ENCODE assay signal across 20 cellular contexts in genomic region chr7:102216573-102217314, GRCh38.
DNase-seq lines count a peak whose midpoint lies in the region; ATAC-seq, FAIRE-seq and TF ChIP-seq lines count a peak whose summit lies in the region.
"Had no signal": no experiment of that assay in that cellular context is flagged by ENCODE, and none has a peak within 500 bp of the region (broad histone marks: within the 10 kb centered on the region; RNA-seq: fewer than 3 reads in every experiment).

No MANE protein-coding gene starts in this region.

- no peak overlapping the region for H3K4me3 Mint-ChIP-seq in nephron
- H3K4me3 Mint-ChIP-seq in CD4-positive, alpha-beta memory T cell: no peak overlapping the region
- H3K4me3 Mint-ChIP-seq: CD14-positive monocyte had no signal

- H4K20me1 ChIP-seq in HepG2 (ENCODE audit: insufficient read depth, low read length): no peaks in the 10 kb centered on the region

- intact Hi-C loops in HepG2 (cut with micrococcal nuclease; ENCODE audit: unreplicated experiment) (no loop called here), right lobe of liver (cut with DNase I) (no loop called here)
- intact Hi-C loops in CD4-positive, alpha-beta memory T cell (cut with micrococcal nuclease): no loop called here

- FAIRE-seq in HepG2 (lab: Jason Lieb, UNC): no peak
- FAIRE-seq: GM12878 had no signal

- no peak overlapping the region for H3K4me3 ChIP-seq in HepG2 (replicated peaks in 1 of 3; ENCODE audit: insufficient read depth in 1 of 3, low read depth in 2 of 3, low read length in 3 of 3)
- H3K4me3 ChIP-seq in right lobe of liver: no peak overlapping the region
- no peak overlapping the region for H3K4me3 ChIP-seq in CD4-positive, alpha-beta memory T cell (ENCODE audit: low read length in 2 of 2)
- H3K4me3 ChIP-seq: GM12878, PC-9 had no signal

- TF ChIP-seq CTCF in HepG2 (CRISPR knock-in tag; IDR thresholded peaks at IDR 0.05) (no peak), right lobe of liver (IDR thresholded peaks at IDR 0.05) (no peak), nephron (IDR thresholded peaks at IDR 0.05; ENCODE audit: unreplicated experiment in 3 of 3) (no peak)

- CTCF ChIA-PET in HepG2 (lab: Yijun Ruan, JAX; ENCODE audit: low intra/inter-chr PET ratio, low total read pairs): no interaction called here
- CTCF ChIA-PET in CD4-positive, alpha-beta memory T cell (lab: Charles Lee; ENCODE audit: partially characterized antibody): no interaction called here

- no TSS peak for BruUV-seq in HepG2 (replicated peaks; lab: Mats Ljungman, UMichigan)

- TF ChIP-seq EP300 in HepG2 (IDR thresholded peaks at IDR 0.05; ENCODE audit: low read depth in 2 of 2, low read length in 2 of 2) (no peak), HepG2 (CRISPR knock-in tag; IDR thresholded peaks at IDR 0.05; ENCODE audit: borderline replicate concordance) (no peak)

- H3K27me3 Mint-ChIP-seq in nephron (ENCODE audit: low read depth): peaks cover 3% of the 10 kb centered on the region
- H3K27me3 Mint-ChIP-seq in CD4-positive, alpha-beta memory T cell: no peaks in the 10 kb centered on the region

- H3K4me2 ChIP-seq in HepG2 (ENCODE audit: low read depth, low read length): no peak overlapping the region
- H3K4me2 ChIP-seq: PC-9 had no signal

- H3K79me2 ChIP-seq in HepG2 (ENCODE audit: insufficient read depth, low read length): no peaks in the 10 kb centered on the region

- H3K9me3 ChIP-seq in HepG2 (ENCODE audit: low read length) (no peaks in the 10 kb centered on the region), right lobe of liver (no peaks in the 10 kb centered on the region)
- no peaks in the 10 kb centered on the region for H3K9me3 ChIP-seq in CD4-positive, alpha-beta memory T cell (ENCODE audit: control insufficient read depth in 1 of 2, low read length in 2 of 2)

- H3K9me3 Mint-ChIP-seq in nephron: no peaks in the 10 kb centered on the region
- peaks cover 0 to 5% (median 0%) of the 10 kb centered on the region in 8 donors for H3K9me3 Mint-ChIP-seq in CD4-positive, alpha-beta memory T cell

- in situ Hi-C loops in HepG2 (cut with HindIII; ENCODE audit: extremely low pct_ligation_motif_present, low pct_unique_long_range_greater_than_20kb): no loop called here

- H3K4me1 Mint-ChIP-seq in nephron: peaks cover 26% of the 10 kb centered on the region
- H3K4me1 Mint-ChIP-seq in CD4-positive, alpha-beta memory T cell: peaks cover 0 to 3% (median 1%) of the 10 kb centered on the region in 4 donors
- H3K4me1 Mint-ChIP-seq: CD14-positive monocyte had no signal

- no peak overlapping the region for H2AFZ ChIP-seq in HepG2 (ENCODE audit: low read length)
- H2AFZ ChIP-seq: PC-9 had no signal

- TF ChIP-seq POLR2A in HepG2 (IDR thresholded peaks at IDR 0.05; ENCODE audit: insufficient read depth in 1 of 2, low read depth in 2 of 2, low read length in 2 of 2) (no peak), right lobe of liver (IDR thresholded peaks at IDR 0.05) (no peak)

- DNase-seq in HepG2 (ENCODE audit: low spot score) (no peak), right lobe of liver (no peak), amniotic epithelial cell (ENCODE audit: low read depth) (peak; percentile 17), AG20443 (ENCODE audit: low spot score) (no peak), NCI-H1694 (lab: John Stamatoyannopoulos, UW) (no peak)
- DNase-seq in stimulated activated CD4-positive, alpha-beta T cell treated with anti-CD3 and anti-CD28 coated beads, Interleukin-4, amount 100 ng/mL, for 24 hours: no peak
- DNase-seq in CD4-positive, alpha-beta memory T cell: no peak
- DNase-seq: Calu3, KG1, NCI-H1105, NCI-H187 treated with DMSO at 0.1 percent for 48 hours, NCI-H2171, NCI-H446 treated with DMSO at 0.1 percent for 48 hours, NCI-H774, PC-9 had no signal

- H3K9ac ChIP-seq in HepG2 (ENCODE audit: insufficient read depth, low read depth, low read length): no peak overlapping the region

- H3K27ac Mint-ChIP-seq in nephron: peak overlapping the region; percentile 50 to 66 (median 65)
- no peak overlapping the region for H3K27ac Mint-ChIP-seq in CD4-positive, alpha-beta memory T cell

- peaks cover 42% of the 10 kb centered on the region for H3K36me3 Mint-ChIP-seq in nephron (ENCODE audit: low read depth)
- peaks cover 12% of the 10 kb centered on the region in 2 donors for H3K36me3 Mint-ChIP-seq in CD4-positive, alpha-beta memory T cell

- no peak for ATAC-seq in HepG2
- no peak for ATAC-seq in right lobe of liver
- ATAC-seq: GM12878, HCT116, Right ventricle myocardium inferior had no signal

- H3K27ac ChIP-seq in HepG2 (ENCODE audit: extremely low read length, insufficient read depth, low read length): no peak overlapping the region
- no peak overlapping the region for H3K27ac ChIP-seq in right lobe of liver
- H3K27ac ChIP-seq in CD4-positive, alpha-beta memory T cell (ENCODE audit: low read depth, low read length): no peak overlapping the region
- H3K27ac ChIP-seq: PC-9 had no signal

- H3K4me1 ChIP-seq in HepG2 (ENCODE audit: insufficient read depth, low read length) (no peaks in the 10 kb centered on the region), right lobe of liver (no peaks in the 10 kb centered on the region)
- H3K4me1 ChIP-seq in CD4-positive, alpha-beta memory T cell (ENCODE audit: insufficient read depth, low read length): no peaks in the 10 kb centered on the region

- no peak for TF ChIP-seq RAD21 in HepG2 (CRISPR knock-in tag; IDR thresholded peaks at IDR 0.05)

- POLR2A ChIA-PET in HepG2 (lab: Yijun Ruan, JAX): no interaction called here
- POLR2A ChIA-PET in CD4-positive, alpha-beta memory T cell (lab: Charles Lee; ENCODE audit: partially characterized antibody): no interaction called here

- 95% methylated on average over 8 of the region's 8 CpGs for WGBS in HepG2 (ENCODE audit: low lambda C conversion rate)
- WGBS in right lobe of liver (ENCODE audit: insufficient coverage, low coverage, low lambda C conversion rate, missing lambda C conversion rate): 91% methylated on average over 8 of the region's 8 CpGs

- H3K36me3 ChIP-seq in HepG2 (replicated peaks in 1 of 2; ENCODE audit: control insufficient read depth in 1 of 2, insufficient read depth in 2 of 2, low read length in 2 of 2) (peaks cover 1 to 33% of the 10 kb centered on the region in 2 experiments; a peak in 4 of 5 replicates), right lobe of liver (peaks cover 0 to 4% (median 0%) of the 10 kb centered on the region in 4 donors)
- H3K36me3 ChIP-seq in CD4-positive, alpha-beta memory T cell (ENCODE audit: insufficient read depth, low read length): no peaks in the 10 kb centered on the region

- H3K27me3 ChIP-seq in HepG2 (ENCODE audit: control insufficient read depth in 1 of 2, insufficient read depth in 2 of 2, low read length in 2 of 2): no peaks in the 10 kb centered on the region
- H3K27me3 ChIP-seq in right lobe of liver: no peaks in the 10 kb centered on the region
- no peaks in the 10 kb centered on the region for H3K27me3 ChIP-seq in CD4-positive, alpha-beta memory T cell (ENCODE audit: insufficient read depth, low read length)

TF ChIP-seq in HepG2, 621 proteins besides CTCF, POLR2A, EP300 and RAD21:
- no peak for TF ChIP-seq ERF (CRISPR knock-in tag; IDR thresholded peaks at IDR 0.05)
- TF ChIP-seq HNRNPL (IDR thresholded peaks at IDR 0.05; ENCODE audit: low read depth, low read length): 0 out of 2 replicates have a peak, but pooled peaks have one; percentile 28

Comparison
In these comparisons a context has a peak if more than half of its experiments do, and no peak if none do; other contexts are left out.
1. H3K27ac Mint-ChIP-seq: peak in nephron (3 of 3); none in CD4-positive, alpha-beta memory T cell (0 of 7).